In the genomic region with DNA sequence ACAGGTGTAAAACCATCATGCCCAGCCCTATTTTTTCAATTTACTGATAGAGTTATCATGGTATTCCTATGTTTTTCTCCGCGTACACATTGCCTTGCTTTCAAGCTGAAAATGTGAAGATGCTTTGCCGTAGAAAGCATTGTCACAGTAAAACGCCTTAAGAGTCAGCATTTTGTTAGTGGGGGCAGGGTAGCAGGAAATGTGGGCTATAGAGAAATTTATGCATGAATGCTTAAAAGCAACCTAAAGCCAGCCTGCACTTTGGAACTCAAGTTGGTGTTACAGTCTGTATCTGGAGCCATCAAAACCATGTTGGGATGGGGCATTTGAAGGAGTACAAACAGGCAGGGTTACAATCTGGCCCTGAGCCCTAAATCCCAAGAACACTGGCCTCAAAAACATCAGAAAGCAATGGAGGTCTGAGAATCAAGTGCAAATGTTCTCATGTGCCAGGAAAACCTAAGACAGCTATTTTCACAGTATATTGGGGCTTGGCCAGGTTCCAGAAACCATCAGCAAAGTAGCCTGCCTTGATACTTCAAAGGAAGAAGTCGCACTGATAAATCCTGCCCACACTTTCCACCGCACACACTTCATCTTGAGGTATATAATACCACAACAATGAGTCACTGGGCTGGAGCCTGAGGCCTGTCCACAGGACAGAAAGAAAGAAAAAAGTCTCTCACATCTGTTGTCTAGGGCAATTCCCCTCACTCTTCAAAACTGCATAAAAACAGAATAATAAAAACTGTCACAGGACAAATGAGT, we compare ENCODE assay signal across 1 cellular context.
A peak's percentile ranks its signal among the peaks of the same experiment; 100 is the strongest.
TF ChIP-seq lines count a peak whose summit lies in the region.

No MANE protein-coding gene starts in this region.

TF ChIP-seq in GM12878, 131 proteins besides CTCF, POLR2A, EP300 and RAD21 (continued from another document and continues in another):
- TF ChIP-seq, protein P1, sequence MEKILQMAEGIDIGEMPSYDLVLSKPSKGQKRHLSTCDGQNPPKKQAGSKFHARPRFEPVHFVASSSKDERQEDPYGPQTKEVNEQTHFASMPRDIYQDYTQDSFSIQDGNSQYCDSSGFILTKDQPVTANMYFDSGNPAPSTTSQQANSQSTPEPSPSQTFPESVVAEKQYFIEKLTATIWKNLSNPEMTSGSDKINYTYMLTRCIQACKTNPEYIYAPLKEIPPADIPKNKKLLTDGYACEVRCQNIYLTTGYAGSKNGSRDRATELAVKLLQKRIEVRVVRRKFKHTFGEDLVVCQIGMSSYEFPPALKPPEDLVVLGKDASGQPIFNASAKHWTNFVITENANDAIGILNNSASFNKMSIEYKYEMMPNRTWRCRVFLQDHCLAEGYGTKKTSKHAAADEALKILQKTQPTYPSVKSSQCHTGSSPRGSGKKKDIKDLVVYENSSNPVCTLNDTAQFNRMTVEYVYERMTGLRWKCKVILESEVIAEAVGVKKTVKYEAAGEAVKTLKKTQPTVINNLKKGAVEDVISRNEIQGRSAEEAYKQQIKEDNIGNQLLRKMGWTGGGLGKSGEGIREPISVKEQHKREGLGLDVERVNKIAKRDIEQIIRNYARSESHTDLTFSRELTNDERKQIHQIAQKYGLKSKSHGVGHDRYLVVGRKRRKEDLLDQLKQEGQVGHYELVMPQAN (conservative IDR thresholded peaks at IDR 0.05), result no peak
- TF ChIP-seq, protein P2, sequence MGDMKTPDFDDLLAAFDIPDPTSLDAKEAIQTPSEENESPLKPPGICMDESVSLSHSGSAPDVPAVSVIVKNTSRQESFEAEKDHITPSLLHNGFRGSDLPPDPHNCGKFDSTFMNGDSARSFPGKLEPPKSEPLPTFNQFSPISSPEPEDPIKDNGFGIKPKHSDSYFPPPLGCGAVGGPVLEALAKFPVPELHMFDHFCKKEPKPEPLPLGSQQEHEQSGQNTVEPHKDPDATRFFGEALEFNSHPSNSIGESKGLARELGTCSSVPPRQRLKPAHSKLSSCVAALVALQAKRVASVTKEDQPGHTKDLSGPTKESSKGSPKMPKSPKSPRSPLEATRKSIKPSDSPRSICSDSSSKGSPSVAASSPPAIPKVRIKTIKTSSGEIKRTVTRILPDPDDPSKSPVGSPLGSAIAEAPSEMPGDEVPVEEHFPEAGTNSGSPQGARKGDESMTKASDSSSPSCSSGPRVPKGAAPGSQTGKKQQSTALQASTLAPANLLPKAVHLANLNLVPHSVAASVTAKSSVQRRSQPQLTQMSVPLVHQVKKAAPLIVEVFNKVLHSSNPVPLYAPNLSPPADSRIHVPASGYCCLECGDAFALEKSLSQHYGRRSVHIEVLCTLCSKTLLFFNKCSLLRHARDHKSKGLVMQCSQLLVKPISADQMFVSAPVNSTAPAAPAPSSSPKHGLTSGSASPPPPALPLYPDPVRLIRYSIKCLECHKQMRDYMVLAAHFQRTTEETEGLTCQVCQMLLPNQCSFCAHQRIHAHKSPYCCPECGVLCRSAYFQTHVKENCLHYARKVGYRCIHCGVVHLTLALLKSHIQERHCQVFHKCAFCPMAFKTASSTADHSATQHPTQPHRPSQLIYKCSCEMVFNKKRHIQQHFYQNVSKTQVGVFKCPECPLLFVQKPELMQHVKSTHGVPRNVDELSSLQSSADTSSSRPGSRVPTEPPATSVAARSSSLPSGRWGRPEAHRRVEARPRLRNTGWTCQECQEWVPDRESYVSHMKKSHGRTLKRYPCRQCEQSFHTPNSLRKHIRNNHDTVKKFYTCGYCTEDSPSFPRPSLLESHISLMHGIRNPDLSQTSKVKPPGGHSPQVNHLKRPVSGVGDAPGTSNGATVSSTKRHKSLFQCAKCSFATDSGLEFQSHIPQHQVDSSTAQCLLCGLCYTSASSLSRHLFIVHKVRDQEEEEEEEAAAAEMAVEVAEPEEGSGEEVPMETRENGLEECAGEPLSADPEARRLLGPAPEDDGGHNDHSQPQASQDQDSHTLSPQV (IDR thresholded peaks at IDR 0.05), result no peak
- 0 out of 2 replicates have a peak, but pooled peaks have one; percentile 43 for TF ChIP-seq TCF12 (IDR thresholded peaks at IDR 0.05; ENCODE audit: low read depth, low read length)
- TF ChIP-seq, protein P3, sequence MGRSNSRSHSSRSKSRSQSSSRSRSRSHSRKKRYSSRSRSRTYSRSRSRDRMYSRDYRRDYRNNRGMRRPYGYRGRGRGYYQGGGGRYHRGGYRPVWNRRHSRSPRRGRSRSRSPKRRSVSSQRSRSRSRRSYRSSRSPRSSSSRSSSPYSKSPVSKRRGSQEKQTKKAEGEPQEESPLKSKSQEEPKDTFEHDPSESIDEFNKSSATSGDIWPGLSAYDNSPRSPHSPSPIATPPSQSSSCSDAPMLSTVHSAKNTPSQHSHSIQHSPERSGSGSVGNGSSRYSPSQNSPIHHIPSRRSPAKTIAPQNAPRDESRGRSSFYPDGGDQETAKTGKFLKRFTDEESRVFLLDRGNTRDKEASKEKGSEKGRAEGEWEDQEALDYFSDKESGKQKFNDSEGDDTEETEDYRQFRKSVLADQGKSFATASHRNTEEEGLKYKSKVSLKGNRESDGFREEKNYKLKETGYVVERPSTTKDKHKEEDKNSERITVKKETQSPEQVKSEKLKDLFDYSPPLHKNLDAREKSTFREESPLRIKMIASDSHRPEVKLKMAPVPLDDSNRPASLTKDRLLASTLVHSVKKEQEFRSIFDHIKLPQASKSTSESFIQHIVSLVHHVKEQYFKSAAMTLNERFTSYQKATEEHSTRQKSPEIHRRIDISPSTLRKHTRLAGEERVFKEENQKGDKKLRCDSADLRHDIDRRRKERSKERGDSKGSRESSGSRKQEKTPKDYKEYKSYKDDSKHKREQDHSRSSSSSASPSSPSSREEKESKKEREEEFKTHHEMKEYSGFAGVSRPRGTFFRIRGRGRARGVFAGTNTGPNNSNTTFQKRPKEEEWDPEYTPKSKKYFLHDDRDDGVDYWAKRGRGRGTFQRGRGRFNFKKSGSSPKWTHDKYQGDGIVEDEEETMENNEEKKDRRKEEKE (IDR thresholded peaks at IDR 0.05), result no peak
- TF ChIP-seq, protein P4, sequence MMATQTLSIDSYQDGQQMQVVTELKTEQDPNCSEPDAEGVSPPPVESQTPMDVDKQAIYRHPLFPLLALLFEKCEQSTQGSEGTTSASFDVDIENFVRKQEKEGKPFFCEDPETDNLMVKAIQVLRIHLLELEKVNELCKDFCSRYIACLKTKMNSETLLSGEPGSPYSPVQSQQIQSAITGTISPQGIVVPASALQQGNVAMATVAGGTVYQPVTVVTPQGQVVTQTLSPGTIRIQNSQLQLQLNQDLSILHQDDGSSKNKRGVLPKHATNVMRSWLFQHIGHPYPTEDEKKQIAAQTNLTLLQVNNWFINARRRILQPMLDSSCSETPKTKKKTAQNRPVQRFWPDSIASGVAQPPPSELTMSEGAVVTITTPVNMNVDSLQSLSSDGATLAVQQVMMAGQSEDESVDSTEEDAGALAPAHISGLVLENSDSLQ (IDR thresholded peaks at IDR 0.05), result no peak; the same call in 1 of the 2 replicates
- no peak for TF ChIP-seq FOXK2 (IDR thresholded peaks at IDR 0.05)
- no peak for TF ChIP-seq FOS (IDR thresholded peaks at IDR 0.05; ENCODE audit: borderline replicate concordance, extremely low read depth, insufficient read length)
- 0 out of 2 replicates have a peak, but pooled peaks have one; percentile 3 for TF ChIP-seq ZNF24 (IDR thresholded peaks at IDR 0.05)
- no peak for TF ChIP-seq PML (IDR thresholded peaks at IDR 0.05; ENCODE audit: low read length)
- peak; percentile 34; the same call in 1 of the 2 replicates for TF ChIP-seq RAD51 (IDR thresholded peaks at IDR 0.05)
- TF ChIP-seq CEBPB (IDR thresholded peaks at IDR 0.05; ENCODE audit: borderline replicate concordance in 1 of 2, low read depth in 2 of 2, low read length in 2 of 2), result no peak
- no peak for TF ChIP-seq NR2C1 (IDR thresholded peaks at IDR 0.05)
- no peak for TF ChIP-seq NRF1 (conservative IDR thresholded peaks at IDR 0.05; ENCODE audit: low read depth, low read length)
- no peak for TF ChIP-seq TCF3 (IDR thresholded peaks at IDR 0.05; ENCODE audit: borderline replicate concordance, insufficient read depth, low read depth, low read length)
- TF ChIP-seq SUPT20H (IDR thresholded peaks at IDR 0.05; ENCODE audit: borderline replicate concordance, control insufficient read depth, low read depth, low read length), result no peak
- TF ChIP-seq JUND (IDR thresholded peaks at IDR 0.05; ENCODE audit: low read depth, low read length), result no peak
- TF ChIP-seq NFYA (IDR thresholded peaks at IDR 0.05; ENCODE audit: borderline replicate concordance, low read depth, low read length), result no peak
- no peak for TF ChIP-seq BRCA1 (IDR thresholded peaks at IDR 0.05; ENCODE audit: low read depth, low read length)
- no peak for TF ChIP-seq ASH2L (IDR thresholded peaks at IDR 0.05; ENCODE audit: borderline replicate concordance, low read depth)
- TF ChIP-seq MEF2A (IDR thresholded peaks at IDR 0.05; ENCODE audit: insufficient read depth, low read depth, low read length), result 0 out of 2 replicates have a peak, but pooled peaks have one; percentile 28
- TF ChIP-seq BMI1 (IDR thresholded peaks at IDR 0.05; ENCODE audit: borderline replicate concordance), result 0 out of 2 replicates have a peak, but pooled peaks have one; percentile 21
- TF ChIP-seq, protein P5, sequence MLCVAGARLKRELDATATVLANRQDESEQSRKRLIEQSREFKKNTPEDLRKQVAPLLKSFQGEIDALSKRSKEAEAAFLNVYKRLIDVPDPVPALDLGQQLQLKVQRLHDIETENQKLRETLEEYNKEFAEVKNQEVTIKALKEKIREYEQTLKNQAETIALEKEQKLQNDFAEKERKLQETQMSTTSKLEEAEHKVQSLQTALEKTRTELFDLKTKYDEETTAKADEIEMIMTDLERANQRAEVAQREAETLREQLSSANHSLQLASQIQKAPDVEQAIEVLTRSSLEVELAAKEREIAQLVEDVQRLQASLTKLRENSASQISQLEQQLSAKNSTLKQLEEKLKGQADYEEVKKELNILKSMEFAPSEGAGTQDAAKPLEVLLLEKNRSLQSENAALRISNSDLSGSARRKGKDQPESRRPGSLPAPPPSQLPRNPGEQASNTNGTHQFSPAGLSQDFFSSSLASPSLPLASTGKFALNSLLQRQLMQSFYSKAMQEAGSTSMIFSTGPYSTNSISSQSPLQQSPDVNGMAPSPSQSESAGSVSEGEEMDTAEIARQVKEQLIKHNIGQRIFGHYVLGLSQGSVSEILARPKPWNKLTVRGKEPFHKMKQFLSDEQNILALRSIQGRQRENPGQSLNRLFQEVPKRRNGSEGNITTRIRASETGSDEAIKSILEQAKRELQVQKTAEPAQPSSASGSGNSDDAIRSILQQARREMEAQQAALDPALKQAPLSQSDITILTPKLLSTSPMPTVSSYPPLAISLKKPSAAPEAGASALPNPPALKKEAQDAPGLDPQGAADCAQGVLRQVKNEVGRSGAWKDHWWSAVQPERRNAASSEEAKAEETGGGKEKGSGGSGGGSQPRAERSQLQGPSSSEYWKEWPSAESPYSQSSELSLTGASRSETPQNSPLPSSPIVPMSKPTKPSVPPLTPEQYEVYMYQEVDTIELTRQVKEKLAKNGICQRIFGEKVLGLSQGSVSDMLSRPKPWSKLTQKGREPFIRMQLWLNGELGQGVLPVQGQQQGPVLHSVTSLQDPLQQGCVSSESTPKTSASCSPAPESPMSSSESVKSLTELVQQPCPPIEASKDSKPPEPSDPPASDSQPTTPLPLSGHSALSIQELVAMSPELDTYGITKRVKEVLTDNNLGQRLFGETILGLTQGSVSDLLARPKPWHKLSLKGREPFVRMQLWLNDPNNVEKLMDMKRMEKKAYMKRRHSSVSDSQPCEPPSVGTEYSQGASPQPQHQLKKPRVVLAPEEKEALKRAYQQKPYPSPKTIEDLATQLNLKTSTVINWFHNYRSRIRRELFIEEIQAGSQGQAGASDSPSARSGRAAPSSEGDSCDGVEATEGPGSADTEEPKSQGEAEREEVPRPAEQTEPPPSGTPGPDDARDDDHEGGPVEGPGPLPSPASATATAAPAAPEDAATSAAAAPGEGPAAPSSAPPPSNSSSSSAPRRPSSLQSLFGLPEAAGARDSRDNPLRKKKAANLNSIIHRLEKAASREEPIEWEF (IDR thresholded peaks at IDR 0.05; ENCODE audit: insufficient replicate concordance, low read depth, low read length), result no peak
- peak; percentile 80 for TF ChIP-seq PAX5 (IDR thresholded peaks at IDR 0.05; ENCODE audit: borderline replicate concordance, low read depth, low read length)
- TF ChIP-seq HDGF (IDR thresholded peaks at IDR 0.05), result no peak
- peak; percentile 73 for TF ChIP-seq FOXM1 (IDR thresholded peaks at IDR 0.05; ENCODE audit: low read depth, low read length)
- TF ChIP-seq SMAD5 (IDR thresholded peaks at IDR 0.05; ENCODE audit: low read depth), result no peak
- TF ChIP-seq, protein P6, sequence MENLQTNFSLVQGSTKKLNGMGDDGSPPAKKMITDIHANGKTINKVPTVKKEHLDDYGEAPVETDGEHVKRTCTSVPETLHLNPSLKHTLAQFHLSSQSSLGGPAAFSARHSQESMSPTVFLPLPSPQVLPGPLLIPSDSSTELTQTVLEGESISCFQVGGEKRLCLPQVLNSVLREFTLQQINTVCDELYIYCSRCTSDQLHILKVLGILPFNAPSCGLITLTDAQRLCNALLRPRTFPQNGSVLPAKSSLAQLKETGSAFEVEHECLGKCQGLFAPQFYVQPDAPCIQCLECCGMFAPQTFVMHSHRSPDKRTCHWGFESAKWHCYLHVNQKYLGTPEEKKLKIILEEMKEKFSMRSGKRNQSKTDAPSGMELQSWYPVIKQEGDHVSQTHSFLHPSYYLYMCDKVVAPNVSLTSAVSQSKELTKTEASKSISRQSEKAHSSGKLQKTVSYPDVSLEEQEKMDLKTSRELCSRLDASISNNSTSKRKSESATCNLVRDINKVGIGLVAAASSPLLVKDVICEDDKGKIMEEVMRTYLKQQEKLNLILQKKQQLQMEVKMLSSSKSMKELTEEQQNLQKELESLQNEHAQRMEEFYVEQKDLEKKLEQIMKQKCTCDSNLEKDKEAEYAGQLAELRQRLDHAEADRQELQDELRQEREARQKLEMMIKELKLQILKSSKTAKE (IDR thresholded peaks at IDR 0.05; ENCODE audit: low read depth, poor library complexity, severe bottlenecking), result peak; percentile 95
- TF ChIP-seq MXI1 (IDR thresholded peaks at IDR 0.05; ENCODE audit: low read depth, low read length), result no peak
- no peak for TF ChIP-seq ESRRA (IDR thresholded peaks at IDR 0.05; ENCODE audit: low read length)
- TF ChIP-seq, protein P7, sequence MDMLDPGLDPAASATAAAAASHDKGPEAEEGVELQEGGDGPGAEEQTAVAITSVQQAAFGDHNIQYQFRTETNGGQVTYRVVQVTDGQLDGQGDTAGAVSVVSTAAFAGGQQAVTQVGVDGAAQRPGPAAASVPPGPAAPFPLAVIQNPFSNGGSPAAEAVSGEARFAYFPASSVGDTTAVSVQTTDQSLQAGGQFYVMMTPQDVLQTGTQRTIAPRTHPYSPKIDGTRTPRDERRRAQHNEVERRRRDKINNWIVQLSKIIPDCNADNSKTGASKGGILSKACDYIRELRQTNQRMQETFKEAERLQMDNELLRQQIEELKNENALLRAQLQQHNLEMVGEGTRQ (IDR thresholded peaks at IDR 0.05; ENCODE audit: borderline replicate concordance, low read depth, low read length), result no peak
- TF ChIP-seq POLR2AphosphoS2 (IDR thresholded peaks at IDR 0.05; ENCODE audit: low read depth, low read length), result no peak
- TF ChIP-seq, protein P8, sequence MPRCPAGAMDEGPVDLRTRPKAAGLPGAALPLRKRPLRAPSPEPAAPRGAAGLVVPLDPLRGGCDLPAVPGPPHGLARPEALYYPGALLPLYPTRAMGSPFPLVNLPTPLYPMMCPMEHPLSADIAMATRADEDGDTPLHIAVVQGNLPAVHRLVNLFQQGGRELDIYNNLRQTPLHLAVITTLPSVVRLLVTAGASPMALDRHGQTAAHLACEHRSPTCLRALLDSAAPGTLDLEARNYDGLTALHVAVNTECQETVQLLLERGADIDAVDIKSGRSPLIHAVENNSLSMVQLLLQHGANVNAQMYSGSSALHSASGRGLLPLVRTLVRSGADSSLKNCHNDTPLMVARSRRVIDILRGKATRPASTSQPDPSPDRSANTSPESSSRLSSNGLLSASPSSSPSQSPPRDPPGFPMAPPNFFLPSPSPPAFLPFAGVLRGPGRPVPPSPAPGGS (IDR thresholded peaks at IDR 0.05; ENCODE audit: borderline replicate concordance, insufficient read depth, low read depth, low read length, poor library complexity, severe bottlenecking), result no peak
- no peak for TF ChIP-seq SMC3 (IDR thresholded peaks at IDR 0.05; ENCODE audit: borderline replicate concordance, low read length)
- no peak for TF ChIP-seq HDAC6 (IDR thresholded peaks at IDR 0.05; ENCODE audit: unreplicated experiment)
- TF ChIP-seq ZNF217 (IDR thresholded peaks at IDR 0.05), result no peak
- TF ChIP-seq CBX3 (IDR thresholded peaks at IDR 0.05; ENCODE audit: borderline replicate concordance, low read depth), result no peak
